ENCODE assay signal across 8 cellular contexts in the genomic region with DNA sequence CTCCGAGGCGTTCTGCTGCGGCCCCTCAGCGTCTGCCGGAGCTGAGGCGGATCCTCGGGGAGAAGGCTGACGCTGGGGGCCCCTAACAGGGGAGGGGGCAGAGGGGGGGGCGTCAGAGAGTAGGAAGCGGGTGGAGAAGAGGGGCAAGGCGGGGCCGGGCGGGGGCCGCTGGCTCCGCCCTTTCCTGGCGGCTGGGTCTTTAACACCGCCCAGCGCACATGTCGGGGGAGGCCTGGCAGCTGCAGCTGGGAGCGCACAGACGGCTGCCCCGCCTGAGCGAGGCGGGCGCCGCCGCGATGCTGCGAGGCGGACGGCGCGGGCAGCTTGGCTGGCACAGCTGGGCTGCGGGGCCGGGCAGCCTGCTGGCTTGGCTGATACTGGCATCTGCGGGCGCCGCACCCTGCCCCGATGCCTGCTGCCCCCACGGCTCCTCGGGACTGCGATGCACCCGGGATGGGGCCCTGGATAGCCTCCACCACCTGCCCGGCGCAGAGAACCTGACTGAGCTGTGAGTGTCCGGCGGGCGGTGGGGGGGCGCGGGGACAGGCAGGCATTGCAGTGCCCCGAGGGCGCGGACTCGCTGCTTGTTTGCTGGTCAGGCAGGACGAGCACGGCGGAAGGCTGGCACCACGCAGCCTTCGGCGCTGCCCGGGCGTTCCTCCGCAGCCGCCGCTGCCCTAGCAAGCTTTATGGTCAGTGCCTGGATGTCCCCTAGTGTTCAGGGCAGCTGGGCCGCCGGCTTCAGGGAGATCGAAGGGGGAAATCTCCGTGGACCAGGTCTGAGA. TPM values are rescaled to one million over a fixed set of nuclear protein-coding genes. Genes with fewer than 3 reads are reported as not detected.
DNase-seq lines count a peak whose midpoint lies in the region; ATAC-seq and TF ChIP-seq lines count a peak whose summit lies in the region.

A gene (plus strand): TSS at position 227 of the 785 bp plus-strand sequence. CDS start 70 bp downstream, at position 297.

- peak; percentile 63 for ATAC-seq in WTC11
- ATAC-seq in lower lobe of right lung: peak; percentile 46 to 70
- peak; percentile 62 to 69 for ATAC-seq in stimulated activated naive B cell treated with anti-CD40 and anti-IgM and Interleukin-4, amounts not matched to agents 10 μg/mL and 1 μg/mL and 100 μg/mL, for 72 hours (replicated peaks)

- TF ChIP-seq CTCF in GM10248 (IDR thresholded peaks at IDR 0.05; ENCODE audit: control extremely low read depth, extremely low read depth, low read depth, missing control alignments) (no peak), WTC11 (IDR thresholded peaks at IDR 0.05) (no peak), chondrocyte (IDR thresholded peaks at IDR 0.05) (no peak), lower lobe of right lung (IDR thresholded peaks at IDR 0.05) (no peak)

- peak within 1 kb of the TSS; percentile 39 for H3K4me3 ChIP-seq in lower lobe of right lung

- H3K4me1 Mint-ChIP-seq in WTC11: peaks cover 15% of the 10 kb centered on the region
- H3K4me1 Mint-ChIP-seq in chondrocyte (ENCODE audit: low read depth): peaks cover 17% of the 10 kb centered on the region
- H3K4me1 Mint-ChIP-seq in stimulated activated naive B cell treated with anti-CD40 and anti-IgM and Interleukin-4, amounts not matched to agents 10 μg/mL and 1 μg/mL and 100 μg/mL, for 72 hours: peaks cover 10 to 19% of the 10 kb centered on the region in 2 donors

- H3K9me3 Mint-ChIP-seq in WTC11: no peaks in the 10 kb centered on the region
- H3K9me3 Mint-ChIP-seq in chondrocyte (ENCODE audit: low read depth): no peaks in the 10 kb centered on the region
- no peaks in the 10 kb centered on the region for H3K9me3 Mint-ChIP-seq in stimulated activated naive B cell treated with anti-CD40 and anti-IgM and Interleukin-4, amounts not matched to agents 10 μg/mL and 1 μg/mL and 100 μg/mL, for 72 hours

- no peak within 1 kb of the TSS for H3K27ac ChIP-seq in lower lobe of right lung

- H3K36me3 Mint-ChIP-seq in WTC11 (no peaks in the 10 kb centered on the region), chondrocyte (ENCODE audit: low read depth) (no peaks in the 10 kb centered on the region)
- no peaks in the 10 kb centered on the region for H3K36me3 Mint-ChIP-seq in stimulated activated naive B cell treated with anti-CD40 and anti-IgM and Interleukin-4, amounts not matched to agents 10 μg/mL and 1 μg/mL and 100 μg/mL, for 72 hours

- H3K9me3 ChIP-seq in lower lobe of right lung: no peaks in the 10 kb centered on the region

- peaks cover 84% of the 10 kb centered on the region for H3K27me3 ChIP-seq in lower lobe of right lung (ENCODE audit: low read depth)

- DNase-seq in GM10248 (ENCODE audit: extremely low spot score) (peak; percentile 77), NCI-H1694 (lab: John Stamatoyannopoulos, UW) (peak; percentile 92), WTC11 (ENCODE audit: low spot score) (peak; percentile 67), chondrocyte (ENCODE audit: low spot score) (no peak), lower lobe of right lung (no peak), kidney tubule cell (ENCODE audit: low spot score) (no peak), ureter (ENCODE audit: low spot score) (no peak)
- DNase-seq in stimulated activated naive B cell treated with anti-CD40 and anti-IgM and Interleukin-4, amounts not matched to agents 10 μg/mL and 1 μg/mL and 100 μg/mL, for 72 hours: no peak

- H3K4me1 ChIP-seq in lower lobe of right lung: peaks cover 29% of the 10 kb centered on the region

- H3K27ac Mint-ChIP-seq in WTC11 (no peak within 1 kb of the TSS), chondrocyte (ENCODE audit: unreplicated experiment) (no peak within 1 kb of the TSS)
- peak within 1 kb of the TSS; percentile 21 for H3K27ac Mint-ChIP-seq in stimulated activated naive B cell treated with anti-CD40 and anti-IgM and Interleukin-4, amounts not matched to agents 10 μg/mL and 1 μg/mL and 100 μg/mL, for 72 hours

- H3K27me3 Mint-ChIP-seq in WTC11 (ENCODE audit: low read depth) (peaks cover 97% of the 10 kb centered on the region), chondrocyte (ENCODE audit: low read depth) (peaks cover 56% of the 10 kb centered on the region)
- H3K27me3 Mint-ChIP-seq in stimulated activated naive B cell treated with anti-CD40 and anti-IgM and Interleukin-4, amounts not matched to agents 10 μg/mL and 1 μg/mL and 100 μg/mL, for 72 hours: peaks cover 74 to 83% of the 10 kb centered on the region in 2 donors

- CTCF ChIA-PET in GM10248 (lab: Yijun Ruan, JAX): interaction anchor here (0.6 to 8.8 kb wide), 43 partner anchors 8 to 233 kb away, joined by 3 to 163 read pairs (median 8); a partner anchor contains a TSS
- CTCF ChIA-PET in WTC11 (lab: Charles Lee): interaction anchor here (0.6 to 9.9 kb wide), 53 partner anchors 8 to 237 kb away, joined by 3 to 211 read pairs (median 9); a partner anchor contains a TSS

- no peaks in the 10 kb centered on the region for H3K36me3 ChIP-seq in lower lobe of right lung

- POLR2A ChIA-PET in GM10248 (lab: Yijun Ruan, JAX) (interaction anchor here (0.6 to 1.2 kb wide), 2 partner anchors 63 to 133 kb away, joined by 3 to 6 read pairs; a partner anchor contains a TSS), WTC11 (lab: Charles Lee) (interaction anchor here (1.1 to 1.9 kb wide), 5 partner anchors 12 to 171 kb away, joined by 3 to 8 read pairs (median 5); a partner anchor contains a TSS)

- intact Hi-C loops in lower lobe of right lung (cut with DNase I): no loop called here

- H3K4me3 Mint-ChIP-seq in WTC11 (peak within 1 kb of the TSS; percentile 89), chondrocyte (ENCODE audit: unreplicated experiment) (peak within 1 kb of the TSS; percentile 60)
- H3K4me3 Mint-ChIP-seq in stimulated activated naive B cell treated with anti-CD40 and anti-IgM and Interleukin-4, amounts not matched to agents 10 μg/mL and 1 μg/mL and 100 μg/mL, for 72 hours: peak within 1 kb of the TSS; percentile 77 to 78

TF ChIP-seq in WTC11, 78 proteins besides CTCF, POLR2A, EP300 and RAD21 (continues in another document):
- no peak for TF ChIP-seq MXD4 (CRISPR knock-in tag; IDR thresholded peaks at IDR 0.05; ENCODE audit: borderline replicate concordance)
- no peak for TF ChIP-seq ATF1 (CRISPR knock-in tag; IDR thresholded peaks at IDR 0.05)
- TF ChIP-seq, protein P1, sequence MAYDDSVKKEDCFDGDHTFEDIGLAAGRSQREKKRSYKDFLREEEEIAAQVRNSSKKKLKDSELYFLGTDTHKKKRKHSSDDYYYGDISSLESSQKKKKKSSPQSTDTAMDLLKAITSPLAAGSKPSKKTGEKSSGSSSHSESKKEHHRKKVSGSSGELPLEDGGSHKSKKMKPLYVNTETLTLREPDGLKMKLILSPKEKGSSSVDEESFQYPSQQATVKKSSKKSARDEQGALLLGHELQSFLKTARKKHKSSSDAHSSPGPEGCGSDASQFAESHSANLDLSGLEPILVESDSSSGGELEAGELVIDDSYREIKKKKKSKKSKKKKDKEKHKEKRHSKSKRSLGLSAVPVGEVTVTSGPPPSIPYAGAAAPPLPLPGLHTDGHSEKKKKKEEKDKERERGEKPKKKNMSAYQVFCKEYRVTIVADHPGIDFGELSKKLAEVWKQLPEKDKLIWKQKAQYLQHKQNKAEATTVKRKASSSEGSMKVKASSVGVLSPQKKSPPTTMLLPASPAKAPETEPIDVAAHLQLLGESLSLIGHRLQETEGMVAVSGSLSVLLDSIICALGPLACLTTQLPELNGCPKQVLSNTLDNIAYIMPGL (CRISPR knock-in tag; IDR thresholded peaks at IDR 0.05): no peak; the same call in 1 of the 2 replicates
- TF ChIP-seq ELF4 (CRISPR knock-in tag; IDR thresholded peaks at IDR 0.05; ENCODE audit: low read depth): 0 out of 2 replicates have a peak, but pooled peaks have one; percentile 63
- no peak for TF ChIP-seq GTF2I (CRISPR knock-in tag; conservative IDR thresholded peaks at IDR 0.05)
- peak; percentile 64; the same call in 1 of the 2 replicates for TF ChIP-seq FOXP1 (CRISPR knock-in tag; IDR thresholded peaks at IDR 0.05; ENCODE audit: borderline replicate concordance)
- no peak for TF ChIP-seq ZNF263 (CRISPR knock-in tag; IDR thresholded peaks at IDR 0.05; ENCODE audit: low read depth)
- TF ChIP-seq GRHL2 (CRISPR knock-in tag; IDR thresholded peaks at IDR 0.05; ENCODE audit: insufficient replicate concordance, severe bottlenecking): no peak
- TF ChIP-seq, protein P2, sequence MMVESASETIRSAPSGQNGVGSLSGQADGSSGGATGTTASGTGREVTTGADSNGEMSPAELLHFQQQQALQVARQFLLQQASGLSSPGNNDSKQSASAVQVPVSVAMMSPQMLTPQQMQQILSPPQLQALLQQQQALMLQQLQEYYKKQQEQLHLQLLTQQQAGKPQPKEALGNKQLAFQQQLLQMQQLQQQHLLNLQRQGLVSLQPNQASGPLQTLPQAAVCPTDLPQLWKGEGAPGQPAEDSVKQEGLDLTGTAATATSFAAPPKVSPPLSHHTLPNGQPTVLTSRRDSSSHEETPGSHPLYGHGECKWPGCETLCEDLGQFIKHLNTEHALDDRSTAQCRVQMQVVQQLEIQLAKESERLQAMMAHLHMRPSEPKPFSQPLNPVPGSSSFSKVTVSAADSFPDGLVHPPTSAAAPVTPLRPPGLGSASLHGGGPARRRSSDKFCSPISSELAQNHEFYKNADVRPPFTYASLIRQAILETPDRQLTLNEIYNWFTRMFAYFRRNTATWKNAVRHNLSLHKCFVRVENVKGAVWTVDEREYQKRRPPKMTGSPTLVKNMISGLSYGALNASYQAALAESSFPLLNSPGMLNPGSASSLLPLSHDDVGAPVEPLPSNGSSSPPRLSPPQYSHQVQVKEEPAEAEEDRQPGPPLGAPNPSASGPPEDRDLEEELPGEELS (CRISPR knock-in tag; IDR thresholded peaks at IDR 0.05): peak; percentile 94
- no peak for TF ChIP-seq NR2C2 (CRISPR knock-in tag; IDR thresholded peaks at IDR 0.05)
- TF ChIP-seq ETV6 (CRISPR knock-in tag; IDR thresholded peaks at IDR 0.05): peak; percentile 93

RNA-seq across cellular contexts. Expression of the gene that starts here (rescaled TPM):
- total RNA-seq in WTC11 (2021) (0.23 to 0.42 TPM (median 0.23 TPM) in 3 replicates), chondrocyte (not detected in 3 replicates), lower lobe of right lung (1.9 TPM), ureter (1.7 TPM)

Comparison
In these comparisons a context has a peak if more than half of its experiments do, and no peak if none do; other contexts are left out.
1. Peak in DNase-seq and ATAC-seq in WTC11; RNA of the gene not detected or under 1 TPM.
2. DNase-seq: peak in GM10248 (single experiment) and NCI-H1694 (single experiment); none in chondrocyte (single experiment), lower lobe of right lung (single experiment), stimulated activated naive B cell treated with anti-CD40 and anti-IgM and Interleukin-4, amounts not matched to agents 10 μg/mL and 1 μg/mL and 100 μg/mL, for 72 hours (single experiment), kidney tubule cell (single experiment) and ureter (single experiment).
3. Peak in every context shown above with its lines, with median percentiles within 50 percentile points of each other: ATAC-seq and H3K4me3 Mint-ChIP-seq.